ENCODE assay signal across 7 cellular contexts in genomic region chr11:71628943-71629342, GRCh38. TPM values are rescaled to one million over a fixed set of nuclear protein-coding genes. Genes with fewer than 3 reads are reported as not detected.
"Had no signal": no experiment of that assay in that cellular context is flagged by ENCODE, and none has a peak within 500 bp of the region (broad histone marks: within the 10 kb centered on the region; RNA-seq: fewer than 3 reads in every experiment).

No MANE protein-coding gene starts in this region.

RNA-seq across cellular contexts. Expression of gene KRTAP5-11, which starts 46.3 kb away (rescaled TPM):
- total RNA-seq: GM23248, GM23338, H1, H4, H7, H9, HFFc6 had no signal
